Comparison of ENCODE assay signal across 8 cellular contexts in the genomic region with DNA sequence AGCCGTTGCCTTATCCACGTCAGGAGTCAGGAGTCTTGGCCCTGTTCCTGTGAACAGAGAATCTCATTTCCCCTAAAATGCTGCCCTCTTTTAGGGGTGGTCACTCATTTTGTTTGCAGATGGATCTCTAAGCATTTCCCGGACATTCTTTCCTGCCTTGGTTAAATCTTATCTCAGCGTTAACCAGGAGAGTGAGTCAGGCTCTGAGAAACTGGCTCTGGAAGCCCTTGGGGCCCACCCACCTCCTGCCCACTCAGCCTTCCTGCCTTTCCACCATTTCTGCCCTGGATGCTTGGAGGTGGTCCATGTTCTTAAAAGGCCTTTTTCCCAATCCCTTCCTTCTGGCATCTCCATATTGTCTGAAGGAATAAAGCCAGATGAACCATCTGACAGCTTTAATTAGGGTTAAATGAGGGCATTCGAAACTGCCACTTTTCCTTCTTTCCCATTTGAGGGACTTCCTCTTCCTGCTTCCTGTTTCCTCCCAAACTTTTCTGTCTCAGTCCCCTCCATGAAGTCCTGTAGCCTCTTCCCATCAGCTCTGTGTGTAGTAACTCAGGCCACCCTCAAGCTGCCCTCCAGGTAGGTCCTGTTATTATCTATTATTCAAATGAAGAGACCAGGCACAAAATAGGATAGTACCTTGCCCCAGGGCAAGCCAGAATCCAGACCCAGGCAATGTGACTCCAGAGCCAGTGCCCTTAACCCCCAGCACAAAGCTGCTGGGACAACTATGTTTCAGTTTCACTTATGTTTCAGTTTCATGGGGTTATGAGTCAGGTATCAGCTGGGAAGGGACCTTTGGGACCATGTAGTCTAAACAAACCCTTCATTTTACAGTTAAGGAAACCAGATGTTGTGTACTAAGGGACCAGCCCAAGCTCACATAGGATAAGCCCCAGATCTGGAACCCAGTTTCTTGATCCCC. TPM values are rescaled to one million over a fixed set of nuclear protein-coding genes. Genes with fewer than 3 reads are reported as not detected.
DNase-seq lines count a peak whose midpoint lies in the region; ATAC-seq and TF ChIP-seq lines count a peak whose summit lies in the region.

No MANE protein-coding gene starts in this region.

- no peaks in the 10 kb centered on the region for H3K27me3 Mint-ChIP-seq in activated naive CD8-positive, alpha-beta T cell treated with anti-CD3 and anti-CD28 coated beads for 36 hours

- H3K4me1 Mint-ChIP-seq in activated naive CD8-positive, alpha-beta T cell treated with anti-CD3 and anti-CD28 coated beads for 36 hours, result peaks cover 85% of the 10 kb centered on the region

- CTCF ChIA-PET in GM10248 (lab: Yijun Ruan, JAX), result interaction anchor here (1.2 to 2.4 kb wide), 4 partner anchors 8 to 34 kb away, joined by 3 to 14 read pairs (median 5); a partner anchor contains a TSS

- ATAC-seq in GM21723 (IDR thresholded peaks at IDR 0.05; ENCODE audit: unreplicated experiment), result peak; percentile 88
- ATAC-seq in right lobe of liver, result peak in 3 of 4 donors; percentile 39 to 80 (median 55)
- peak in 1 of 2 donors; percentile 55 for ATAC-seq in upper lobe of left lung (ENCODE audit: low FRiP score in 2 of 2)

- H3K27ac ChIP-seq in right lobe of liver, result no peak overlapping the region
- H3K27ac ChIP-seq in upper lobe of left lung, result peak overlapping the region; percentile 7 to 82 (median 66)

- TF ChIP-seq CTCF in GM10248 (IDR thresholded peaks at IDR 0.05; ENCODE audit: control extremely low read depth, extremely low read depth, low read depth, missing control alignments) (no peak), right lobe of liver (IDR thresholded peaks at IDR 0.05) (no peak), upper lobe of left lung (IDR thresholded peaks at IDR 0.05) (no peak)

- H3K27me3 ChIP-seq in right lobe of liver, result no peaks in the 10 kb centered on the region
- no peaks in the 10 kb centered on the region for H3K27me3 ChIP-seq in upper lobe of left lung

- peaks cover 57% of the 10 kb centered on the region for H3K36me3 Mint-ChIP-seq in activated naive CD8-positive, alpha-beta T cell treated with anti-CD3 and anti-CD28 coated beads for 36 hours

- peak overlapping the region; percentile 83 for H3K27ac Mint-ChIP-seq in activated naive CD8-positive, alpha-beta T cell treated with anti-CD3 and anti-CD28 coated beads for 36 hours

- TF ChIP-seq EP300 in upper lobe of left lung (IDR thresholded peaks at IDR 0.05), result no peak

- WGBS in right lobe of liver (ENCODE audit: insufficient coverage, low coverage, low lambda C conversion rate, missing lambda C conversion rate), result 55% methylated on average over 5 of the region's 5 CpGs
- 52 to 54% methylated on average over 5 of the region's 5 CpGs for WGBS in upper lobe of left lung, 2 donors

- no peak overlapping the region for H3K4me3 ChIP-seq in right lobe of liver
- no peak overlapping the region for H3K4me3 ChIP-seq in upper lobe of left lung

- H3K9me3 Mint-ChIP-seq in activated naive CD8-positive, alpha-beta T cell treated with anti-CD3 and anti-CD28 coated beads for 36 hours, result no peaks in the 10 kb centered on the region

- peak; percentile 67 for DNase-seq in GM10248 (ENCODE audit: extremely low spot score)
- peak; percentile 90 for DNase-seq in LHCN-M2 (ENCODE audit: low read depth)
- peak; percentile 33 for DNase-seq in activated naive CD8-positive, alpha-beta T cell treated with anti-CD3 and anti-CD28 coated beads for 36 hours
- no peak for DNase-seq in right lobe of liver
- peak in 1 of 2 donors; percentile 34 for DNase-seq in upper lobe of left lung
- DNase-seq in HUDEP-2 (lab: John Stamatoyannopoulos, UW; ENCODE audit: unreplicated experiment in 76 of 76), result no peak
- DNase-seq in cerebellar cortex (ENCODE audit: low spot score), result no peak

- H3K4me3 Mint-ChIP-seq in activated naive CD8-positive, alpha-beta T cell treated with anti-CD3 and anti-CD28 coated beads for 36 hours, result peak overlapping the region; percentile 65

- H3K4me1 ChIP-seq in right lobe of liver (no peaks in the 10 kb centered on the region), upper lobe of left lung (peaks cover 29 to 59% (median 49%) of the 10 kb centered on the region in 4 donors)

- intact Hi-C loops in right lobe of liver (cut with DNase I), result no loop called here

- POLR2A ChIA-PET in GM10248 (lab: Yijun Ruan, JAX), result no interaction called here

- H3K36me3 ChIP-seq in right lobe of liver, result no peaks in the 10 kb centered on the region
- H3K36me3 ChIP-seq in upper lobe of left lung, result no peaks in the 10 kb centered on the region

- no peak for TF ChIP-seq POLR2A in right lobe of liver (IDR thresholded peaks at IDR 0.05)
- TF ChIP-seq POLR2A in upper lobe of left lung (IDR thresholded peaks at IDR 0.05), result no peak

- H3K9me3 ChIP-seq in right lobe of liver, result no peaks in the 10 kb centered on the region
- H3K9me3 ChIP-seq in upper lobe of left lung, result no peaks in the 10 kb centered on the region

RNA-seq across cellular contexts. Expression of a gene that starts 9.7 kb away (rescaled TPM):
- total RNA-seq in LHCN-M2 (2014; rRNA removed), result 8.5 and 9.8 TPM in 2 replicates
- polyA plus RNA-seq in LHCN-M2 (2012), result 8.1 TPM
- 100 to 1,000 TPM; 101 to 102 TPM for total RNA-seq in activated naive CD8-positive, alpha-beta T cell treated with anti-CD3 and anti-CD28 coated beads for 36 hours
- 10 to 100 TPM in 1 of 6 experiments, 1 to 10 TPM in 1, under 1 TPM in 4; 0.48 to 23.0 (median 0.87) TPM for total RNA-seq in right lobe of liver
- 10 to 100 TPM; 29.0 to 98.8 (median 39.7) TPM for total RNA-seq in upper lobe of left lung

Comparison
In these comparisons a context has a peak if more than half of its experiments do, and no peak if none do; other contexts are left out.
1. DNase-seq: peak in GM10248 (single experiment), LHCN-M2 (single experiment) and activated naive CD8-positive, alpha-beta T cell treated with anti-CD3 and anti-CD28 coated beads for 36 hours (single experiment); none in right lobe of liver (0 of 3), HUDEP-2 (0 of 76) and cerebellar cortex (single experiment).
2. H3K27ac ChIP-seq: peak in upper lobe of left lung (4 of 4); none in right lobe of liver (0 of 3).